13 cellular contexts compared by ENCODE assay signal in genomic region chr9:36818965-36819870, GRCh38.
DNase-seq lines count a peak whose midpoint lies in the region; ATAC-seq and TF ChIP-seq lines count a peak whose summit lies in the region.
"Had no signal": no experiment of that assay in that cellular context is flagged by ENCODE, and none has a peak within 500 bp of the region (broad histone marks: within the 10 kb centered on the region; RNA-seq: fewer than 3 reads in every experiment).

No MANE protein-coding gene starts in this region.

- H3K9me3 ChIP-seq in left ventricle myocardium inferior (replicated peaks): no peaks in the 10 kb centered on the region
- H3K9me3 ChIP-seq: upper lobe of left lung had no signal

- no peaks in the 10 kb centered on the region for H3K36me3 ChIP-seq in left ventricle myocardium inferior
- H3K36me3 ChIP-seq: upper lobe of left lung had no signal

- H3K27me3 Mint-ChIP-seq in activated CD4-positive, alpha-beta T cell treated with anti-CD3 and anti-CD28 coated beads, Interleukin-2, amount 10 ng/mL, durations not matched to agents 24 days and 14 days: peaks cover 26% of the 10 kb centered on the region
- peaks cover 20% of the 10 kb centered on the region for H3K27me3 Mint-ChIP-seq in activated T-helper 2 cell treated with anti-CD3 and anti-CD28 coated beads, Interferon-gamma antibody, Interleukin-2, Interleukin-4, amounts not matched to agents 10 μg/mL and 5 μg/mL and 100 μg/mL, durations not matched to agents 14 hours and 24 hours and 36 hours (ENCODE audit: low read depth)

- peaks cover 13% of the 10 kb centered on the region for H3K4me1 ChIP-seq in left ventricle myocardium inferior

- no peak for TF ChIP-seq CTCF in left ventricle myocardium inferior (IDR thresholded peaks at IDR 0.05; ENCODE audit: borderline replicate concordance)

- H3K36me3 Mint-ChIP-seq in activated CD4-positive, alpha-beta T cell treated with anti-CD3 and anti-CD28 coated beads, Interleukin-2, amount 10 ng/mL, durations not matched to agents 24 days and 14 days (ENCODE audit: low read depth): no peaks in the 10 kb centered on the region
- H3K36me3 Mint-ChIP-seq in activated T-helper 2 cell treated with anti-CD3 and anti-CD28 coated beads, Interferon-gamma antibody, Interleukin-2, Interleukin-4, amounts not matched to agents 10 μg/mL and 5 μg/mL and 100 μg/mL, durations not matched to agents 14 hours and 24 hours and 36 hours (ENCODE audit: low read depth): no peaks in the 10 kb centered on the region

- H3K4me3 ChIP-seq in left ventricle myocardium inferior: peak overlapping the region; percentile 55

- intact Hi-C loops in left ventricle myocardium inferior (cut with micrococcal nuclease): no loop called here
- intact Hi-C loops in activated CD4-positive, alpha-beta T cell treated with anti-CD3 and anti-CD28 coated beads, Interleukin-2, amount 10 ng/mL, durations not matched to agents 24 days and 14 days (cut with micrococcal nuclease): no loop called here
- intact Hi-C loops in activated T-helper 2 cell treated with anti-CD3 and anti-CD28 coated beads, Interferon-gamma antibody, Interleukin-2, Interleukin-4, amounts not matched to agents 10 μg/mL and 5 μg/mL and 100 μg/mL, durations not matched to agents 14 hours and 24 hours and 36 hours (cut with micrococcal nuclease): no loop called here

- ATAC-seq in GM21390 (IDR thresholded peaks at IDR 0.05; ENCODE audit: unreplicated experiment): no peak

- DNase-seq in ELF-1 (ENCODE audit: low read depth, low spot score) (peak; percentile 88), NCI-H82 (lab: John Stamatoyannopoulos, UW) (peak; percentile 70), left ventricle myocardium inferior (no peak), occipital lobe (lab: John Stamatoyannopoulos, UW) (peak; percentile 15), A172 (ENCODE audit: low spot score) (no peak)
- DNase-seq in activated CD4-positive, alpha-beta T cell treated with anti-CD3 and anti-CD28 coated beads, Interleukin-2, amount 10 ng/mL, durations not matched to agents 24 days and 14 days: no peak
- no peak for DNase-seq in activated T-helper 2 cell treated with anti-CD3 and anti-CD28 coated beads, Interferon-gamma antibody, Interleukin-2, Interleukin-4, amounts not matched to agents 10 μg/mL and 5 μg/mL and 100 μg/mL, durations not matched to agents 14 hours and 24 hours and 36 hours (ENCODE audit: low spot score)
- DNase-seq: activated naive CD4-positive, alpha-beta T cell treated with Interleukin-2 at 50 U/mL for 16 hours; mammary epithelial cell; NCI-H446; stimulated activated CD4-positive, alpha-beta T cell treated with anti-CD3 and anti-CD28 coated beads, Interleukin-1b, Interleukin-23, amount 100 ng/mL, for 48 hours had no signal

- no peak overlapping the region for H3K4me3 Mint-ChIP-seq in activated CD4-positive, alpha-beta T cell treated with anti-CD3 and anti-CD28 coated beads, Interleukin-2, amount 10 ng/mL, durations not matched to agents 24 days and 14 days
- H3K4me3 Mint-ChIP-seq in activated T-helper 2 cell treated with anti-CD3 and anti-CD28 coated beads, Interferon-gamma antibody, Interleukin-2, Interleukin-4, amounts not matched to agents 10 μg/mL and 5 μg/mL and 100 μg/mL, durations not matched to agents 14 hours and 24 hours and 36 hours (ENCODE audit: low read depth): no peak overlapping the region

- H3K9me3 Mint-ChIP-seq in activated CD4-positive, alpha-beta T cell treated with anti-CD3 and anti-CD28 coated beads, Interleukin-2, amount 10 ng/mL, durations not matched to agents 24 days and 14 days: no peaks in the 10 kb centered on the region
- no peaks in the 10 kb centered on the region for H3K9me3 Mint-ChIP-seq in activated T-helper 2 cell treated with anti-CD3 and anti-CD28 coated beads, Interferon-gamma antibody, Interleukin-2, Interleukin-4, amounts not matched to agents 10 μg/mL and 5 μg/mL and 100 μg/mL, durations not matched to agents 14 hours and 24 hours and 36 hours

- H3K27me3 ChIP-seq in left ventricle myocardium inferior (ENCODE audit: low read depth): peaks cover 97% of the 10 kb centered on the region

- H3K4me1 Mint-ChIP-seq in activated CD4-positive, alpha-beta T cell treated with anti-CD3 and anti-CD28 coated beads, Interleukin-2, amount 10 ng/mL, durations not matched to agents 24 days and 14 days: no peaks in the 10 kb centered on the region
- H3K4me1 Mint-ChIP-seq in activated T-helper 2 cell treated with anti-CD3 and anti-CD28 coated beads, Interferon-gamma antibody, Interleukin-2, Interleukin-4, amounts not matched to agents 10 μg/mL and 5 μg/mL and 100 μg/mL, durations not matched to agents 14 hours and 24 hours and 36 hours (ENCODE audit: low read depth): peaks cover 2% of the 10 kb centered on the region

- no peak overlapping the region for H3K27ac Mint-ChIP-seq in activated CD4-positive, alpha-beta T cell treated with anti-CD3 and anti-CD28 coated beads, Interleukin-2, amount 10 ng/mL, durations not matched to agents 24 days and 14 days
- H3K27ac Mint-ChIP-seq in activated T-helper 2 cell treated with anti-CD3 and anti-CD28 coated beads, Interferon-gamma antibody, Interleukin-2, Interleukin-4, amounts not matched to agents 10 μg/mL and 5 μg/mL and 100 μg/mL, durations not matched to agents 14 hours and 24 hours and 36 hours: no peak overlapping the region

- H3K27ac ChIP-seq in left ventricle myocardium inferior (replicated peaks): no peak overlapping the region
- H3K27ac ChIP-seq: upper lobe of left lung had no signal

Comparison
In these comparisons a context has a peak if more than half of its experiments do, and no peak if none do; other contexts are left out.
1. DNase-seq: peak in ELF-1 (single experiment), NCI-H82 (single experiment) and occipital lobe (single experiment); none in left ventricle myocardium inferior (single experiment), activated CD4-positive, alpha-beta T cell treated with anti-CD3 and anti-CD28 coated beads, Interleukin-2, amount 10 ng/mL, durations not matched to agents 24 days and 14 days (single experiment), A172 (single experiment) and activated T-helper 2 cell treated with anti-CD3 and anti-CD28 coated beads, Interferon-gamma antibody, Interleukin-2, Interleukin-4, amounts not matched to agents 10 μg/mL and 5 μg/mL and 100 μg/mL, durations not matched to agents 14 hours and 24 hours and 36 hours (single experiment).